Comparison of ENCODE assay signal across 37 cellular contexts in genomic region chr5:69477170-69477569, GRCh38.
"Had no signal": no experiment of that assay in that cellular context is flagged by ENCODE, and none has a peak within 500 bp of the region (broad histone marks: within the 10 kb centered on the region; RNA-seq: fewer than 3 reads in every experiment).

No MANE protein-coding gene starts in this region.

- H3K27ac ChIP-seq: ascending aorta, breast epithelium, PC-9, RWPE1, WERI-Rb-1 had no signal

- H3K36me3 Mint-ChIP-seq: activated CD8-positive, alpha-beta memory T cell treated with anti-CD3 and anti-CD28 coated beads, Interleukin-2, amount 10 ng/mL, durations not matched to agents 7 days and 5 days; activated naive CD4-positive, alpha-beta T cell treated with anti-CD3 and anti-CD28 coated beads, Interleukin-2, amount 10 ng/mL, durations not matched to agents 7 days and 5 days; activated naive CD8-positive, alpha-beta T cell treated with anti-CD3 and anti-CD28 coated beads, Interleukin-2, amount 10 ng/mL, durations not matched to agents 7 days and 5 days; T-cell had no signal

- H3K9me3 ChIP-seq: ascending aorta, breast epithelium had no signal

- H3K27ac Mint-ChIP-seq: activated CD4-positive, alpha-beta memory T cell treated with anti-CD3 and anti-CD28 coated beads, Interleukin-2, amount 10 ng/mL, durations not matched to agents 7 days and 5 days; activated CD8-positive, alpha-beta memory T cell treated with anti-CD3 and anti-CD28 coated beads, Interleukin-2, amount 10 ng/mL, durations not matched to agents 7 days and 5 days; activated naive CD4-positive, alpha-beta T cell treated with anti-CD3 and anti-CD28 coated beads, Interleukin-2, amount 10 ng/mL, durations not matched to agents 7 days and 5 days; activated naive CD8-positive, alpha-beta T cell treated with anti-CD3 and anti-CD28 coated beads, Interleukin-2, amount 10 ng/mL, durations not matched to agents 7 days and 5 days; T-cell had no signal

- H3K36me3 ChIP-seq: ascending aorta, breast epithelium, WERI-Rb-1 had no signal

- H3K4me2 ChIP-seq: PC-9 had no signal

- H3K4me3 ChIP-seq: ascending aorta, breast epithelium, PC-9 had no signal

- H3K27me3 ChIP-seq: ascending aorta, breast epithelium had no signal

- H3K4me3 Mint-ChIP-seq: activated CD4-positive, alpha-beta memory T cell treated with anti-CD3 and anti-CD28 coated beads, Interleukin-2, amount 10 ng/mL, durations not matched to agents 7 days and 5 days; activated CD8-positive, alpha-beta memory T cell treated with anti-CD3 and anti-CD28 coated beads, Interleukin-2, amount 10 ng/mL, durations not matched to agents 7 days and 5 days; activated naive CD4-positive, alpha-beta T cell treated with anti-CD3 and anti-CD28 coated beads, Interleukin-2, amount 10 ng/mL, durations not matched to agents 7 days and 5 days; activated naive CD8-positive, alpha-beta T cell treated with anti-CD3 and anti-CD28 coated beads, Interleukin-2, amount 10 ng/mL, durations not matched to agents 7 days and 5 days; T-cell had no signal

- H2AFZ ChIP-seq: PC-9 had no signal

- DNase-seq: activated CD4-positive, alpha-beta memory T cell treated with anti-CD3 and anti-CD28 coated beads, Interleukin-2, amount 10 ng/mL, durations not matched to agents 7 days and 5 days; activated CD4-positive, alpha-beta T cell treated with anti-CD3 and anti-CD28 coated beads for 1 hour; activated CD4-positive, alpha-beta T cell treated with anti-CD3 and anti-CD28 coated beads for 48 hours; activated CD4-positive, CD25-positive, alpha-beta regulatory T cell; activated CD8-positive, alpha-beta memory T cell treated with anti-CD3 and anti-CD28 coated beads for 24 hours; activated CD8-positive, alpha-beta memory T cell treated with anti-CD3 and anti-CD28 coated beads, Interleukin-2, amount 10 ng/mL, durations not matched to agents 7 days and 5 days; activated CD8-positive, alpha-beta memory T cell treated with anti-CD3 and anti-CD28 coated beads, Interleukin-2, amount 50 U/mL, for 48 hours; activated effector memory CD4-positive, alpha-beta T cell treated with Interleukin-2 at 50 U/mL for 16 hours; activated naive CD4-positive, alpha-beta T cell treated with anti-CD3 and anti-CD28 coated beads, Interleukin-2, amount 10 ng/mL, durations not matched to agents 7 days and 5 days; activated naive CD8-positive, alpha-beta T cell treated with anti-CD3 and anti-CD28 coated beads, Interleukin-2, amount 10 ng/mL, durations not matched to agents 7 days and 5 days; activated T-cell treated with anti-CD3 and anti-CD28 coated beads, Interleukin-2, amount 50 U/mL, for 48 hours; amygdala; Kasumi-1; KG1; MM.1S; MV-4-11; NCI-H1092; NCI-H1436 treated with DMSO at 0.1 percent for 48 hours; NCI-H1694 treated with DMSO at 0.1 percent for 48 hours; NCI-H2029 treated with DMSO at 0.1 percent for 48 hours; NCI-H2107; NCI-H2171; NCI-H510A; NCI-H526; NCI-H748 treated with DMSO at 0.1 percent for 48 hours; NK-92 treated with Interleukin-12 subunit alpha and Interleukin-12 subunit beta, amount 100 ng/mL, for 24 hours; PC-9; SIG-M5; T-cell; T-helper 2 cell; T-helper 9 cell; WERI-Rb-1 had no signal

- ATAC-seq: activated CD8-positive, alpha-beta memory T cell treated with anti-CD3 and anti-CD28 coated beads, Interleukin-2, amount 10 ng/mL, durations not matched to agents 7 days and 5 days; Right ventricle myocardium inferior; T-cell had no signal

- FAIRE-seq: RCC 7860 had no signal

- H3K4me1 ChIP-seq: ascending aorta, breast epithelium had no signal

- H3K27me3 Mint-ChIP-seq: activated CD4-positive, alpha-beta memory T cell treated with anti-CD3 and anti-CD28 coated beads, Interleukin-2, amount 10 ng/mL, durations not matched to agents 7 days and 5 days; activated naive CD4-positive, alpha-beta T cell treated with anti-CD3 and anti-CD28 coated beads, Interleukin-2, amount 10 ng/mL, durations not matched to agents 7 days and 5 days; activated naive CD8-positive, alpha-beta T cell treated with anti-CD3 and anti-CD28 coated beads, Interleukin-2, amount 10 ng/mL, durations not matched to agents 7 days and 5 days had no signal

- H3K4me1 Mint-ChIP-seq: activated CD4-positive, alpha-beta memory T cell treated with anti-CD3 and anti-CD28 coated beads, Interleukin-2, amount 10 ng/mL, durations not matched to agents 7 days and 5 days; activated CD8-positive, alpha-beta memory T cell treated with anti-CD3 and anti-CD28 coated beads, Interleukin-2, amount 10 ng/mL, durations not matched to agents 7 days and 5 days; activated naive CD4-positive, alpha-beta T cell treated with anti-CD3 and anti-CD28 coated beads, Interleukin-2, amount 10 ng/mL, durations not matched to agents 7 days and 5 days had no signal
